Comparison of ENCODE assay signal across 13 cellular contexts in genomic region chr7:122416316-122416925, GRCh38.
"Had no signal": no experiment of that assay in that cellular context is flagged by ENCODE, and none has a peak within 500 bp of the region (broad histone marks: within the 10 kb centered on the region; RNA-seq: fewer than 3 reads in every experiment).

No MANE protein-coding gene starts in this region.

- H3K27ac ChIP-seq: pancreas, thoracic aorta, upper lobe of right lung had no signal

- H3K27me3 ChIP-seq: adrenal gland, pancreas, upper lobe of right lung had no signal

- H3K36me3 ChIP-seq: adrenal gland, thoracic aorta, upper lobe of right lung had no signal

- DNase-seq: activated CD4-positive, alpha-beta T cell treated with anti-CD3 and anti-CD28 coated beads, Interleukin-2, amount 50 U/mL, for 1 hour; activated naive CD4-positive, alpha-beta T cell treated with anti-CD3 and anti-CD28 coated beads, Interleukin-2, amount 10 ng/mL, durations not matched to agents 7 days and 5 days; activated T-cell treated with anti-CD3 and anti-CD28 coated beads for 4 hours; adrenal gland; cortex of kidney; effector CD8-positive, alpha-beta T cell; immature natural killer cell; pancreas; stimulated activated CD4-positive, alpha-beta T cell treated with anti-CD3 and anti-CD28 coated beads, Interleukin-12 subunit alpha, Interleukin-12 subunit beta, amount 100 ng/mL, for 4 hours; stimulated activated CD4-positive, alpha-beta T cell treated with anti-CD3 and anti-CD28 coated beads, Interleukin-2, amount 100 ng/mL, for 24 hours; upper lobe of right lung had no signal

- H3K4me3 ChIP-seq: adrenal gland, lung, pancreas, thoracic aorta, upper lobe of right lung had no signal

- H3K9me3 ChIP-seq: adrenal gland, pancreas, thoracic aorta, upper lobe of right lung had no signal

- H3K4me1 ChIP-seq: adrenal gland, pancreas, upper lobe of right lung had no signal
